ENCODE assay signal across 10 cellular contexts in the genomic region with DNA sequence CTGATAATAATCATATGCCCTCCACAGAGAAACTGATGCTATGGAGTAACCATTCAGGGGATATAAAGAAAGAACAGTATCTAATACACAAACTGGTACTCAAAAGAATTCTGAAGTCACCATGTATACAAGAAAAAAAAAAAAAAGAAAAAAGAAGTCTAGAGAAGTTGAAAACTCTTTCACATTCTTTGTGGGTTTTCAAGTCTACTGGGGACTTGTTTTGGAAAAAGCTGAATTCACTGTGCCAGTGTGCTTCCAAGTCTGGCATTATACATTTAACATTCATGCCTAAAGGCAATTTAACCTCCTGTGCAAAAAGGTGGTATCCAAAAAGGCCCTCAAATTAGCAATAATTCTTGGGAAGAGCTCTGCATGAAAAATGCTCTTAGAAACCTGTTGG.
A peak's percentile ranks its signal among the peaks of the same experiment; 100 is the strongest.
DNase-seq lines count a peak whose midpoint lies in the region; ATAC-seq, FAIRE-seq and TF ChIP-seq lines count a peak whose summit lies in the region.
"Had no signal": no experiment of that assay in that cellular context is flagged by ENCODE, and none has a peak within 500 bp of the region (broad histone marks: within the 10 kb centered on the region; RNA-seq: fewer than 3 reads in every experiment).

No MANE protein-coding gene starts in this region.

- no peak for TF ChIP-seq CTCF in keratinocyte (optimal IDR thresholded peaks at IDR 0.05 in 1 of 3, IDR thresholded peaks at IDR 0.05 in 1 of 3, conservative IDR thresholded peaks at IDR 0.05 in 1 of 3; ENCODE audit: extremely low read depth in 1 of 3, insufficient read depth in 2 of 3, low read length in 3 of 3)

- H3K36me3 ChIP-seq in keratinocyte (ENCODE audit: control insufficient read depth in 2 of 2, extremely low read depth in 1 of 2, insufficient read depth in 2 of 2, low read length in 2 of 2) = peaks cover 19 to 35% of the 10 kb centered on the region in 2 experiments

- H3K4me2 ChIP-seq in keratinocyte (ENCODE audit: control insufficient read depth, extremely low read depth, insufficient read depth, low read depth, low read length) = peak overlapping the region; percentile 54

- H3K9ac ChIP-seq in keratinocyte (ENCODE audit: control insufficient read depth, extremely low read depth, insufficient read depth, low read length) = no peak overlapping the region

- no peaks in the 10 kb centered on the region for H3K27me3 ChIP-seq in keratinocyte (ENCODE audit: control insufficient read depth, extremely low read depth, insufficient read depth, low read length)

- H3K4me1 ChIP-seq in keratinocyte (ENCODE audit: control insufficient read depth, extremely low read depth, insufficient read depth, low read length) = peaks cover 39% of the 10 kb centered on the region

- no peak for ATAC-seq in activated T-cell treated with anti-CD3 and anti-CD28 coated beads, Interleukin-2, amount 50 U/mL, for 4 hours
- ATAC-seq in activated naive CD8-positive, alpha-beta T cell treated with anti-CD3 and anti-CD28 coated beads, Interleukin-2, amount 50 U/mL, for 24 hours = no peak
- no peak for ATAC-seq in stimulated activated effector memory CD8-positive, alpha-beta T cell treated with anti-CD3 and anti-CD28 coated beads, Interleukin-12 subunit alpha, Interleukin-12 subunit beta, amount 100 ng/mL, for 72 hours
- ATAC-seq in GM21619 (IDR thresholded peaks at IDR 0.05; ENCODE audit: unreplicated experiment) (no peak), HG02588 (IDR thresholded peaks at IDR 0.05; ENCODE audit: unreplicated experiment) (no peak)

- peak overlapping the region; percentile 85 for H3K27ac Mint-ChIP-seq in activated naive CD8-positive, alpha-beta T cell treated with anti-CD3 and anti-CD28 coated beads, Interleukin-2, amount 50 U/mL, for 24 hours
- peak overlapping the region; percentile 66 for H3K27ac Mint-ChIP-seq in stimulated activated effector memory CD8-positive, alpha-beta T cell treated with anti-CD3 and anti-CD28 coated beads, Interleukin-12 subunit alpha, Interleukin-12 subunit beta, amount 100 ng/mL, for 72 hours

- FAIRE-seq in keratinocyte (lab: Jason Lieb, UNC) = no peak
- FAIRE-seq: bronchial epithelial cell had no signal

- no peaks in the 10 kb centered on the region for H3K9me3 ChIP-seq in keratinocyte (ENCODE audit: control insufficient read depth, low read depth, low read length)

- no peak overlapping the region for H2AFZ ChIP-seq in keratinocyte (ENCODE audit: control insufficient read depth, low read length)

- H3K9me3 Mint-ChIP-seq in activated T-cell treated with anti-CD3 and anti-CD28 coated beads, Interleukin-2, amount 50 U/mL, for 4 hours = no peaks in the 10 kb centered on the region
- H3K9me3 Mint-ChIP-seq in activated naive CD8-positive, alpha-beta T cell treated with anti-CD3 and anti-CD28 coated beads, Interleukin-2, amount 50 U/mL, for 24 hours = no peaks in the 10 kb centered on the region
- peaks cover 2% of the 10 kb centered on the region for H3K9me3 Mint-ChIP-seq in stimulated activated effector memory CD8-positive, alpha-beta T cell treated with anti-CD3 and anti-CD28 coated beads, Interleukin-12 subunit alpha, Interleukin-12 subunit beta, amount 100 ng/mL, for 72 hours

- peaks cover 62% of the 10 kb centered on the region for H3K36me3 Mint-ChIP-seq in activated T-cell treated with anti-CD3 and anti-CD28 coated beads, Interleukin-2, amount 50 U/mL, for 4 hours (ENCODE audit: insufficient read depth)
- peaks cover 58% of the 10 kb centered on the region for H3K36me3 Mint-ChIP-seq in activated naive CD8-positive, alpha-beta T cell treated with anti-CD3 and anti-CD28 coated beads, Interleukin-2, amount 50 U/mL, for 24 hours (ENCODE audit: low read depth)
- H3K36me3 Mint-ChIP-seq in stimulated activated effector memory CD8-positive, alpha-beta T cell treated with anti-CD3 and anti-CD28 coated beads, Interleukin-12 subunit alpha, Interleukin-12 subunit beta, amount 100 ng/mL, for 72 hours = peaks cover 70% of the 10 kb centered on the region

- no peaks in the 10 kb centered on the region for H3K27me3 Mint-ChIP-seq in activated T-cell treated with anti-CD3 and anti-CD28 coated beads, Interleukin-2, amount 50 U/mL, for 4 hours (ENCODE audit: low read depth)
- H3K27me3 Mint-ChIP-seq in activated naive CD8-positive, alpha-beta T cell treated with anti-CD3 and anti-CD28 coated beads, Interleukin-2, amount 50 U/mL, for 24 hours = no peaks in the 10 kb centered on the region

- DNase-seq in activated T-cell treated with anti-CD3 and anti-CD28 coated beads, Interleukin-2, amount 50 U/mL, for 4 hours = no peak
- DNase-seq in activated T-cell treated with anti-CD3 and anti-CD28 coated beads, Interleukin-2, amount 50 U/mL, for 1 hour = no peak
- DNase-seq in activated naive CD8-positive, alpha-beta T cell treated with anti-CD3 and anti-CD28 coated beads, Interleukin-2, amount 50 U/mL, for 24 hours = no peak
- DNase-seq in keratinocyte (ENCODE audit: low read depth, low spot score) (no peak), glomerular visceral epithelial cell (ENCODE audit: extremely low spot score) (no peak)
- no peak for DNase-seq in stimulated activated effector memory CD8-positive, alpha-beta T cell treated with anti-CD3 and anti-CD28 coated beads, Interleukin-12 subunit alpha, Interleukin-12 subunit beta, amount 100 ng/mL, for 72 hours (ENCODE audit: low spot score in 2 of 2)
- DNase-seq: NCI-H1105 had no signal

- peaks cover 21% of the 10 kb centered on the region for H3K79me2 ChIP-seq in keratinocyte (ENCODE audit: control insufficient read depth, insufficient read depth, low read length)

- no peak overlapping the region for H3K4me3 ChIP-seq in keratinocyte (ENCODE audit: control insufficient read depth in 2 of 3, extremely low read depth in 1 of 3, insufficient read depth in 2 of 3, low read depth in 1 of 3, low read length in 3 of 3)

- H3K4me1 Mint-ChIP-seq in activated T-cell treated with anti-CD3 and anti-CD28 coated beads, Interleukin-2, amount 50 U/mL, for 4 hours (ENCODE audit: low read depth) = peaks cover 75% of the 10 kb centered on the region
- H3K4me1 Mint-ChIP-seq in activated naive CD8-positive, alpha-beta T cell treated with anti-CD3 and anti-CD28 coated beads, Interleukin-2, amount 50 U/mL, for 24 hours = peaks cover 70% of the 10 kb centered on the region
- peaks cover 95% of the 10 kb centered on the region for H3K4me1 Mint-ChIP-seq in stimulated activated effector memory CD8-positive, alpha-beta T cell treated with anti-CD3 and anti-CD28 coated beads, Interleukin-12 subunit alpha, Interleukin-12 subunit beta, amount 100 ng/mL, for 72 hours

- H3K4me3 Mint-ChIP-seq in activated T-cell treated with anti-CD3 and anti-CD28 coated beads, Interleukin-2, amount 50 U/mL, for 4 hours = peak overlapping the region; percentile 19
- peak overlapping the region; percentile 42 for H3K4me3 Mint-ChIP-seq in activated naive CD8-positive, alpha-beta T cell treated with anti-CD3 and anti-CD28 coated beads, Interleukin-2, amount 50 U/mL, for 24 hours
- no peak overlapping the region for H3K4me3 Mint-ChIP-seq in stimulated activated effector memory CD8-positive, alpha-beta T cell treated with anti-CD3 and anti-CD28 coated beads, Interleukin-12 subunit alpha, Interleukin-12 subunit beta, amount 100 ng/mL, for 72 hours

- H3K9me1 ChIP-seq in keratinocyte (ENCODE audit: control insufficient read depth, extremely low read depth, insufficient read depth, low read length) = peaks cover 6% of the 10 kb centered on the region

- peak overlapping the region; percentile 69 for H3K27ac ChIP-seq in keratinocyte (ENCODE audit: control insufficient read depth, insufficient read depth, low read length)

- no peaks in the 10 kb centered on the region for H4K20me1 ChIP-seq in keratinocyte (ENCODE audit: control insufficient read depth, extremely low read depth, insufficient read depth, low read length)

- dilution Hi-C loops in keratinocyte (cut with MboI; ENCODE audit: extremely low pct_ligation_motif_present, low sequenced_read_pairs) = no loop called here
